12 cellular contexts compared by ENCODE assay signal in the genomic region with DNA sequence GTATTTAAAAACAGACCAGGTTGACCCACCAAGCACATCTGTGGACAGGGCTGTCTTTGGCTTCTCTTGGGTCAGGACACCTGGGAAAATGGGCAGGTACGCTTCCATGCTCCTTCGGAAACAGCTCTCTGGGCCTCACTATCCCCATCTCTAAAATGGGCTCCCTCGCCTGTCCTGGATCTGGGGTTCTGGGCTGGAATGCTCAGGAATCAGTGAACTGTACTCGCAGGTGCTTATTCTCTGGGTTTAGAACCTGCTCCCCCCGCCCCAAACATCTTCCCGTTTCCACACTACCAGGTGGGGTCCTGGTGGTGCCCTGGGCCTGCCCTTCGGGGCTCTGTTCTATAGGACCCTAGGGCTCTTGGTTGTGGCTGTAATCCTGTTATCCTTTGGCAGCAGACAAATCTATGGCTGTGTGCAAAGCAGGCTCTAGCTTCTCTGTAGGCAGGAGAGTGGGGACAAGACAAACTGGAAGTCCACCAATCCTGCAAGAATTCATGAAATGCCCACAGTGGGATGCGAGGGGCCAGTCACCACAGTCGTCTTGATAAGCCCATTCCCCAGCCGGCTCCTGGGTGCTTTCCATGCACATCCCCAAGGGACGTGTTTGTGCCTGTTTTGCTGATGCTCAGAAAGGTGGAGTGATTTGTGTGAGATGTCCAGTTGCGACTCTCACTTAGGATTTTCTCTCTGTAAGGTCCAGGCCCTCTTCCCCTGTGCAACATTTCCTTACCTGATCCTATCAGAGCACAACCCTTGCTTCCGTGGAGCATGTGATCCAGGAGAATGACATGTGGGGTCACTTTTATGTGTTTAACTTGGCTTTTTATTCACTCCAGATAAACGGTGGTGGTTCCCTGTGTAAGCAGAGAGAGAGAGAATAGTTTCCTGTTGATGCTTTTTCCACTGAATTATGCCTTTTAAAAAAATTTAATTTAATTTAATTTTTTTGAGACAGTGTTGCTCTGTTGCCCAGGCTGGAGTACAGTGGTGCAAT. TPM values are rescaled to one million over a fixed set of nuclear protein-coding genes. Genes with fewer than 3 reads are reported as not detected.
DNase-seq lines count a peak whose midpoint lies in the region; ATAC-seq and TF ChIP-seq lines count a peak whose summit lies in the region.
"Had no signal": no experiment of that assay in that cellular context is flagged by ENCODE, and none has a peak within 500 bp of the region (broad histone marks: within the 10 kb centered on the region; RNA-seq: fewer than 3 reads in every experiment).

No MANE protein-coding gene starts in this region.

- no peak for TF ChIP-seq RAD21 in IMR-90 (IDR thresholded peaks at IDR 0.05; ENCODE audit: low read length)

- H3K27ac ChIP-seq in BLaER1 (peak overlapping the region; percentile 74), IMR-90 (ENCODE audit: insufficient read depth, low read length) (peak overlapping the region; percentile 70; the same call in 1 of the 2 replicates)
- H3K27ac ChIP-seq in naive thymus-derived CD4-positive, alpha-beta T cell (ENCODE audit: low read depth, low read length) = peak overlapping the region; percentile 9
- H3K27ac ChIP-seq: KMS-11 had no signal

- ATAC-seq in IMR-90 (ENCODE audit: low read depth) = no peak
- ATAC-seq in activated naive CD8-positive, alpha-beta T cell treated with anti-CD3 and anti-CD28 coated beads, Interleukin-2, amount 50 U/mL, for 24 hours = no peak
- ATAC-seq in naive thymus-derived CD4-positive, alpha-beta T cell = no peak
- no peak for ATAC-seq in HG02678 (IDR thresholded peaks at IDR 0.05; ENCODE audit: unreplicated experiment)
- ATAC-seq in HG02610 (IDR thresholded peaks at IDR 0.05; ENCODE audit: unreplicated experiment) = no peak
- ATAC-seq in HG02885 (IDR thresholded peaks at IDR 0.05; ENCODE audit: poor library complexity, unreplicated experiment) = no peak

- peak overlapping the region; percentile 43; the same call in 1 of the 2 replicates for H4K5ac ChIP-seq in IMR-90 (ENCODE audit: low read depth, low read length)

- dilution Hi-C loops in IMR-90 (cut with HindIII; ENCODE audit: low sequenced_read_pairs, unreplicated experiment) = no loop called here

- peaks cover 26% of the 10 kb centered on the region for H4K20me1 ChIP-seq in BLaER1
- H4K20me1 ChIP-seq in IMR-90 (ENCODE audit: insufficient read depth, low read length) = peaks cover 31% of the 10 kb centered on the region

- peak overlapping the region; percentile 88 for H3K14ac ChIP-seq in IMR-90 (replicated peaks; ENCODE audit: low read depth, low read length)

- H3K4me1 ChIP-seq in BLaER1 (peaks cover 76% of the 10 kb centered on the region), IMR-90 (ENCODE audit: control insufficient read depth, insufficient read depth, low read length) (peaks cover 18% of the 10 kb centered on the region)
- H3K4me1 ChIP-seq in naive thymus-derived CD4-positive, alpha-beta T cell (ENCODE audit: control insufficient read depth in 2 of 2, insufficient read depth in 2 of 2, low read length in 2 of 2) = peaks cover 8 to 11% of the 10 kb centered on the region in 2 donors

- peak overlapping the region; percentile 67; the same call in 1 of the 2 replicates for H3K18ac ChIP-seq in IMR-90 (ENCODE audit: low read depth, low read length)

- H3K9me1 ChIP-seq in IMR-90 (ENCODE audit: insufficient read depth, low read length) = peaks cover 25% of the 10 kb centered on the region

- peak overlapping the region; percentile 71 for H2BK5ac ChIP-seq in IMR-90 (ENCODE audit: low read depth, low read length, poor library complexity, severe bottlenecking)

- H3K9ac ChIP-seq in BLaER1 = peak overlapping the region; percentile 51; the same call in 1 of the 2 replicates
- no peak overlapping the region for H3K9ac ChIP-seq in IMR-90 (ENCODE audit: low read depth, low read length)
- H3K9ac ChIP-seq: KMS-11 had no signal

- H2AK5ac ChIP-seq in IMR-90 (ENCODE audit: low read depth, low read length) = peak overlapping the region; percentile 80

- H3K36me3 Mint-ChIP-seq in activated naive CD8-positive, alpha-beta T cell treated with anti-CD3 and anti-CD28 coated beads, Interleukin-2, amount 50 U/mL, for 24 hours (ENCODE audit: low read depth) = peaks cover 3% of the 10 kb centered on the region
- peaks cover 0 to 7% (median 0%) of the 10 kb centered on the region in 5 donors for H3K36me3 Mint-ChIP-seq in naive thymus-derived CD4-positive, alpha-beta T cell

- peak overlapping the region; percentile 88 for H3K4ac ChIP-seq in IMR-90 (ENCODE audit: low read depth, low read length)

- H3K9me3 Mint-ChIP-seq in activated naive CD8-positive, alpha-beta T cell treated with anti-CD3 and anti-CD28 coated beads, Interleukin-2, amount 50 U/mL, for 24 hours = no peaks in the 10 kb centered on the region
- peaks cover 0 to 2% (median 0%) of the 10 kb centered on the region in 11 donors for H3K9me3 Mint-ChIP-seq in naive thymus-derived CD4-positive, alpha-beta T cell

- peak overlapping the region; percentile 2 to 67; a peak in 2 of 4 replicates for H4K8ac ChIP-seq in IMR-90 (ENCODE audit: low read depth in 2 of 2, low read length in 2 of 2)

- no peaks in the 10 kb centered on the region for H3K9me3 ChIP-seq in BLaER1
- no peaks in the 10 kb centered on the region for H3K9me3 ChIP-seq in IMR-90 (ENCODE audit: control insufficient read depth, insufficient read depth, low read length)
- no peaks in the 10 kb centered on the region for H3K9me3 ChIP-seq in naive thymus-derived CD4-positive, alpha-beta T cell (ENCODE audit: control insufficient read depth in 2 of 3, low read length in 3 of 3)

- H2AFZ ChIP-seq in IMR-90 (replicated peaks; ENCODE audit: low read length, poor library complexity) = no peak overlapping the region

- H3K27me3 ChIP-seq in BLaER1 (no peaks in the 10 kb centered on the region), IMR-90 (ENCODE audit: control insufficient read depth, insufficient read depth, low read length) (no peaks in the 10 kb centered on the region)
- H3K27me3 ChIP-seq in naive thymus-derived CD4-positive, alpha-beta T cell (ENCODE audit: control insufficient read depth in 2 of 2, insufficient read depth in 2 of 2, low read length in 2 of 2) = no peaks in the 10 kb centered on the region
- H3K27me3 ChIP-seq: dorsolateral prefrontal cortex had no signal

- peaks cover 64% of the 10 kb centered on the region for H3K4me1 Mint-ChIP-seq in activated naive CD8-positive, alpha-beta T cell treated with anti-CD3 and anti-CD28 coated beads, Interleukin-2, amount 50 U/mL, for 24 hours
- peaks cover 19 to 49% (median 39%) of the 10 kb centered on the region in 7 donors for H3K4me1 Mint-ChIP-seq in naive thymus-derived CD4-positive, alpha-beta T cell

- POLR2A ChIA-PET in IMR-90 (lab: Charles Lee; ENCODE audit: unreplicated experiment) = no interaction called here
- POLR2A ChIA-PET in naive thymus-derived CD4-positive, alpha-beta T cell (lab: Charles Lee) = no interaction called here

- peak overlapping the region; percentile 51; the same call in 1 of the 2 replicates for H2BK20ac ChIP-seq in IMR-90 (ENCODE audit: low read depth, low read length)

- no peaks in the 10 kb centered on the region for H3K27me3 Mint-ChIP-seq in activated naive CD8-positive, alpha-beta T cell treated with anti-CD3 and anti-CD28 coated beads, Interleukin-2, amount 50 U/mL, for 24 hours
- no peaks in the 10 kb centered on the region for H3K27me3 Mint-ChIP-seq in naive thymus-derived CD4-positive, alpha-beta T cell

- CTCF ChIA-PET in IMR-90 (lab: Yijun Ruan, JAX) = interaction anchor here (0.6 to 0.8 kb wide), 3 partner anchors 468 to 1598 kb away, joined by 3 to 5 read pairs (median 3); no protein-coding TSS in a partner anchor
- CTCF ChIA-PET in naive thymus-derived CD4-positive, alpha-beta T cell (lab: Charles Lee) = interaction anchor here (1.5 kb wide), 1 partner anchor 10 kb away, joined by 5 read pairs; no protein-coding TSS in a partner anchor

- no peak overlapping the region for H3K4me3 ChIP-seq in BLaER1
- no peak overlapping the region for H3K4me3 ChIP-seq in IMR-90 (ENCODE audit: insufficient read depth, low read depth, low read length)
- no peak overlapping the region for H3K4me3 ChIP-seq in naive thymus-derived CD4-positive, alpha-beta T cell (ENCODE audit: low read length)
- H3K4me3 ChIP-seq: dorsolateral prefrontal cortex had no signal

- peak overlapping the region; percentile 60 for H4K91ac ChIP-seq in IMR-90 (ENCODE audit: insufficient read depth, low read depth, low read length)

- H3K4me3 Mint-ChIP-seq in activated naive CD8-positive, alpha-beta T cell treated with anti-CD3 and anti-CD28 coated beads, Interleukin-2, amount 50 U/mL, for 24 hours = peak overlapping the region; percentile 62
- H3K4me3 Mint-ChIP-seq in naive thymus-derived CD4-positive, alpha-beta T cell = peak overlapping the region in 4 of 10 donors; percentile 26 to 61 (median 56)

- DNase-seq in IMR-90 (no peak), NCI-H526 (lab: John Stamatoyannopoulos, UW) (no peak)
- DNase-seq in activated naive CD8-positive, alpha-beta T cell treated with anti-CD3 and anti-CD28 coated beads, Interleukin-2, amount 50 U/mL, for 24 hours = no peak
- no peak for DNase-seq in naive thymus-derived CD4-positive, alpha-beta T cell
- DNase-seq: activated effector memory CD4-positive, alpha-beta T cell treated with Interleukin-2 at 50 U/mL for 16 hours; DMS53; dorsolateral prefrontal cortex had no signal

- WGBS in IMR-90 (ENCODE audit: extremely low coverage in 2 of 2, insufficient read length in 1 of 2), 2 experiments = 80% methylated on average over 2 of the region's 14 CpGs; no CpG with 5 or more reads in 1 of the 2 experiments

- intact Hi-C loops in IMR-90 (cut with micrococcal nuclease) = no loop called here
- intact Hi-C loops in naive thymus-derived CD4-positive, alpha-beta T cell (cut with micrococcal nuclease) = loop anchor here in 1 of 2 donors (5.0 kb wide), 1 partner anchor 36 kb away; a partner anchor contains a TSS

- H3K79me1 ChIP-seq in IMR-90 (ENCODE audit: low read depth in 1 of 2, low read length in 2 of 2) = peaks cover 32 to 65% of the 10 kb centered on the region in 2 experiments; a peak in 3 of 4 replicates

- H2BK120ac ChIP-seq in IMR-90 (ENCODE audit: low read depth, low read length) = peak overlapping the region; percentile 90; the same call in 1 of the 2 replicates

- TF ChIP-seq CTCF in IMR-90 (conservative IDR thresholded peaks at IDR 0.05; ENCODE audit: low read depth, low read length) = no peak

- no peaks in the 10 kb centered on the region for H3K36me3 ChIP-seq in BLaER1
- peaks cover 10% of the 10 kb centered on the region for H3K36me3 ChIP-seq in IMR-90 (ENCODE audit: control insufficient read depth, insufficient read depth, low read length)
- peaks cover 0 to 12% (median 0%) of the 10 kb centered on the region in 3 experiments for H3K36me3 ChIP-seq in naive thymus-derived CD4-positive, alpha-beta T cell (ENCODE audit: control insufficient read depth in 2 of 3, insufficient read depth in 3 of 3, low read length in 3 of 3)

- H2BK15ac ChIP-seq in IMR-90 (ENCODE audit: low read depth, low read length) = no peak overlapping the region

- H3K56ac ChIP-seq in IMR-90 (ENCODE audit: extremely low read depth, insufficient read depth, low read length) = no peak overlapping the region

- peak overlapping the region; percentile 63 for H3K23ac ChIP-seq in IMR-90 (ENCODE audit: low read depth, low read length)

- in situ Hi-C loops in IMR-90 (cut with MboI; ENCODE audit: low sequenced_read_pairs) = loop anchor here (25.0 kb wide), 2 partner anchors 466 to 566 kb away; a partner anchor contains a TSS

- TF ChIP-seq POLR2A in IMR-90 (IDR thresholded peaks at IDR 0.05; ENCODE audit: low read depth, low read length) = no peak

- BruUV-seq in IMR-90 (replicated peaks; lab: Mats Ljungman, UMichigan) = no TSS peak

- H3K4me2 ChIP-seq in BLaER1 (peak overlapping the region; percentile 90), IMR-90 (ENCODE audit: low read depth, low read length) (no peak overlapping the region)
- H3K4me2 ChIP-seq: KMS-11 had no signal

- peak overlapping the region; percentile 78 for H2AK9ac ChIP-seq in IMR-90 (replicated peaks; ENCODE audit: low read depth, low read length, poor library complexity)

- H3K27ac Mint-ChIP-seq in activated naive CD8-positive, alpha-beta T cell treated with anti-CD3 and anti-CD28 coated beads, Interleukin-2, amount 50 U/mL, for 24 hours = peak overlapping the region; percentile 91
- H3K27ac Mint-ChIP-seq in naive thymus-derived CD4-positive, alpha-beta T cell = peak overlapping the region in 8 of 9 donors; percentile 62 to 89 (median 81)

RNA-seq across cellular contexts. Expression of a gene that starts 37.2 kb away (rescaled TPM):
- total RNA-seq in IMR-90 (2012; rRNA removed) = 56.5 and 81.9 TPM in 2 replicates
- 18.4 and 22.2 TPM in 2 replicates for polyA plus RNA-seq in IMR-90 (2012; rRNA removed)
- 5.9 and 7.3 TPM in 2 replicates for polyA plus RNA-seq in IMR-90 (2012; cell fraction: cytosol; rRNA removed)
- 5.7 and 23.8 TPM in 2 replicates for polyA plus RNA-seq in IMR-90 (2012; cell fraction: nucleus; rRNA removed; ENCODE audit: low replicate concordance)
- 100 to 1,000 TPM in 2 of 5 experiments, 10 to 100 TPM in 3; 69.6 to 136 (median 87.3) TPM for total RNA-seq in naive thymus-derived CD4-positive, alpha-beta T cell
- 10 to 100 TPM; 11.4 to 17.5 TPM for polyA plus RNA-seq in naive thymus-derived CD4-positive, alpha-beta T cell

Comparison
In these comparisons a context has a peak if more than half of its experiments do, and no peak if none do; other contexts are left out.
1. H3K27ac ChIP-seq: peak in every context shown above with its lines; median percentile 74 in BLaER1; 70 in IMR-90; 9 in naive thymus-derived CD4-positive, alpha-beta T cell.